ENCODE assay signal across 8 cellular contexts in genomic region chr6:128807577-128807976, GRCh38.
DNase-seq lines count a peak whose midpoint lies in the region; ATAC-seq and TF ChIP-seq lines count a peak whose summit lies in the region.

No MANE protein-coding gene starts in this region.

- no peaks in the 10 kb centered on the region for H3K27me3 Mint-ChIP-seq in stimulated activated memory B cell treated with anti-CD40 and anti-IgM and Interleukin-4, amounts not matched to agents 10 μg/mL and 1 μg/mL and 100 μg/mL, for 72 hours

- DNase-seq in DMS53 treated with DMSO at 0.1 percent for 48 hours (lab: John Stamatoyannopoulos, UW; ENCODE audit: unreplicated experiment) (peak; percentile 16), KBM-7 (peak; percentile 38), astrocyte of the spinal cord (ENCODE audit: low read depth, low spot score) (peak; percentile 74), myocyte (ENCODE audit: low read depth) (peak; percentile 60), OCI-M2 (lab: John Stamatoyannopoulos, UW; ENCODE audit: unreplicated experiment) (no peak)
- no peak for DNase-seq in activated CD4-positive, alpha-beta T cell treated with anti-CD3 and anti-CD28 coated beads for 48 hours
- no peak for DNase-seq in activated CD8-positive, alpha-beta memory T cell treated with anti-CD3 and anti-CD28 coated beads for 24 hours

- no peaks in the 10 kb centered on the region for H3K4me1 Mint-ChIP-seq in stimulated activated memory B cell treated with anti-CD40 and anti-IgM and Interleukin-4, amounts not matched to agents 10 μg/mL and 1 μg/mL and 100 μg/mL, for 72 hours

- H3K9me3 Mint-ChIP-seq in stimulated activated memory B cell treated with anti-CD40 and anti-IgM and Interleukin-4, amounts not matched to agents 10 μg/mL and 1 μg/mL and 100 μg/mL, for 72 hours, result no peaks in the 10 kb centered on the region

- no peak for ATAC-seq in stimulated activated memory B cell treated with anti-CD40 and anti-IgM and Interleukin-4, amounts not matched to agents 10 μg/mL and 1 μg/mL and 100 μg/mL, for 72 hours

- H3K36me3 Mint-ChIP-seq in stimulated activated memory B cell treated with anti-CD40 and anti-IgM and Interleukin-4, amounts not matched to agents 10 μg/mL and 1 μg/mL and 100 μg/mL, for 72 hours, result no peaks in the 10 kb centered on the region

- no peak overlapping the region for H3K4me3 Mint-ChIP-seq in stimulated activated memory B cell treated with anti-CD40 and anti-IgM and Interleukin-4, amounts not matched to agents 10 μg/mL and 1 μg/mL and 100 μg/mL, for 72 hours

- in situ Hi-C loops in KBM-7 (cut with MboI; ENCODE audit: low pct_unique_long_range_greater_than_20kb, low sequenced_read_pairs), result no loop called here
- in situ Hi-C loops in astrocyte of the spinal cord (cut with HindIII; ENCODE audit: low sequenced_read_pairs), result no loop called here

- TF ChIP-seq CTCF in astrocyte of the spinal cord (IDR thresholded peaks at IDR 0.05; ENCODE audit: low read depth, low read length), result peak; percentile 45

- no peak overlapping the region for H3K4me3 ChIP-seq in astrocyte of the spinal cord (ENCODE audit: low read depth, low read length)

- no peak overlapping the region for H3K27ac Mint-ChIP-seq in stimulated activated memory B cell treated with anti-CD40 and anti-IgM and Interleukin-4, amounts not matched to agents 10 μg/mL and 1 μg/mL and 100 μg/mL, for 72 hours

Comparison
In these comparisons a context has a peak if more than half of its experiments do, and no peak if none do; other contexts are left out.
1. DNase-seq: peak in DMS53 treated with DMSO at 0.1 percent for 48 hours (single experiment), KBM-7 (single experiment), astrocyte of the spinal cord (single experiment) and myocyte (single experiment); none in activated CD4-positive, alpha-beta T cell treated with anti-CD3 and anti-CD28 coated beads for 48 hours (single experiment), OCI-M2 (single experiment) and activated CD8-positive, alpha-beta memory T cell treated with anti-CD3 and anti-CD28 coated beads for 24 hours (single experiment).